2 cellular contexts compared by ENCODE assay signal in the genomic region with DNA sequence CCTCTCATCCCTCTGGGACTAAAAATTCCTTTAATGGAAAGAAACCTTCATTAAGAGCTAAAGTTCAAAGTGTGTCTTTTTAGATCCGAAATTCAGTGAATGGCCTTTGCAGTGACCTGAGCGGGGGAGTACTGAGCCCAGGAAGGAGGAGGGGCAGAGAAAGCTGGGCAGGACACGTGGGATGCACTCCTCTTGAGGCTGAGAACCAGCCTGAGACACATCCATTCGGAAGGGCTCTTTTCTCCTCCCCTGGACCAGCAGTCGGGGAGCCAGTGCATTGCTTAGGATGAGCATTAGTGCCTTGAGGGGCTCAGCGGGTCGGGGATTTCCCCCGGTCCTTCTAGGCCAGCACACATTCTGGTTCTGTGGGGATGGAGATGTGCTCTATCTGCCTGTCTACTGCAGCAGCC.
TF ChIP-seq lines count a peak whose summit lies in the region.

No MANE protein-coding gene starts in this region.

TF ChIP-seq in GM23338, 12 proteins besides CTCF, POLR2A, EP300 and RAD21:
- TF ChIP-seq CREB1 (CRISPR knock-in tag; IDR thresholded peaks at IDR 0.05; ENCODE audit: low read depth) = no peak
- no peak for TF ChIP-seq JUNB (IDR thresholded peaks at IDR 0.05; ENCODE audit: unreplicated experiment)
- no peak for TF ChIP-seq POLR2AphosphoS5 (IDR thresholded peaks at IDR 0.05; ENCODE audit: low read depth)
- no peak for TF ChIP-seq EZH2phosphoT487 (IDR thresholded peaks at IDR 0.05; ENCODE audit: unreplicated experiment)
- no peak for TF ChIP-seq NANOG (IDR thresholded peaks at IDR 0.05; ENCODE audit: borderline replicate concordance)
- no peak for TF ChIP-seq EZH2 (IDR thresholded peaks at IDR 0.05; ENCODE audit: low read depth, unreplicated experiment)
- no peak for TF ChIP-seq ETS1 (IDR thresholded peaks at IDR 0.05)
- no peak for TF ChIP-seq STAT1 (IDR thresholded peaks at IDR 0.05; ENCODE audit: unreplicated experiment)
- no peak for TF ChIP-seq ZNF114 (CRISPR knock-in tag; IDR thresholded peaks at IDR 0.05)
- TF ChIP-seq REST (IDR thresholded peaks at IDR 0.05; ENCODE audit: unreplicated experiment) = no peak
- no peak for TF ChIP-seq ZNF331 (CRISPR knock-in tag; IDR thresholded peaks at IDR 0.05; ENCODE audit: low read depth)

TF ChIP-seq in H1, 55 proteins besides CTCF, POLR2A, EP300 and RAD21:
- TF ChIP-seq ZNF274 (IDR thresholded peaks at IDR 0.05; ENCODE audit: borderline replicate concordance, extremely low read depth, low read length) = no peak
- no peak for TF ChIP-seq YY1 (IDR thresholded peaks at IDR 0.05; ENCODE audit: low read depth, low read length)
- TF ChIP-seq MAX (IDR thresholded peaks at IDR 0.05) = peak; percentile 29; the same call in 1 of the 2 replicates
- TF ChIP-seq CHD2 (IDR thresholded peaks at IDR 0.05; ENCODE audit: low read length) = no peak
- no peak for TF ChIP-seq SIN3A (conservative IDR thresholded peaks at IDR 0.05 in 1 of 2, IDR thresholded peaks at IDR 0.05 in 1 of 2; ENCODE audit: low read depth in 1 of 2, low read length in 2 of 2)
- no peak for TF ChIP-seq FOSL1 (IDR thresholded peaks at IDR 0.05; ENCODE audit: insufficient read depth, low read depth, low read length)
TF ChIP-seq in H1: peak in this region for 1.
